In the genomic region with DNA sequence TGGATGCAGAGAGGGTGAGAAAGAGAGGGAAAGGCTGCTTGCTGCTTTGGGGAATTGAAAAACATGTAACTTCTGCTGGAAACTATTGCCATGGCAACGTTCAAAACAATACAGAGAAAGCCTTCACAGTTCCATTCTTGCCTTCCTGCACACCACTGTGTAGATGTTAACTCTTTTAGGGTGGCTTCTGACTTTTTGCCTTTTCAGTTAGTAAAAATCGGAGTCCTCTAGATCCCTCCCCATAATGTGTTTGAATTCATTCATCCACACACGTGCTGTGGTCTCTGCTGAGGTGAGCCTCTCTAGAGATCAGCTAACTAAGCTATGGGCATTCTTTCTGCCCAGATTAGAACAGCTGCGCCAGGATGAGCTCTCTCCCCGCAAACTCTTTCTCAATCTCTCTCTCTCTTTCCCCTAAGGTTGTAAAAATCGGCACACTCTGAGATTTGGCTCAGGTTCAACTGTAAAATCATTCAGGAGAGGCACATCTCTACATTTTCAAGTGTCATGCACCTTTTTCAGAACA, we compare ENCODE assay signal across 12 cellular contexts.
DNase-seq lines count a peak whose midpoint lies in the region; ATAC-seq and TF ChIP-seq lines count a peak whose summit lies in the region.
"Had no signal": no experiment of that assay in that cellular context is flagged by ENCODE, and none has a peak within 500 bp of the region (broad histone marks: within the 10 kb centered on the region; RNA-seq: fewer than 3 reads in every experiment).

No MANE protein-coding gene starts in this region.

- H3K4me3 ChIP-seq in left ventricle myocardium inferior = no peak overlapping the region
- H3K4me3 ChIP-seq: sigmoid colon had no signal

- H3K9me3 ChIP-seq in left ventricle myocardium inferior (replicated peaks) = no peaks in the 10 kb centered on the region
- H3K9me3 ChIP-seq: sigmoid colon had no signal

- H3K27ac ChIP-seq in left ventricle myocardium inferior (replicated peaks) = no peak overlapping the region
- H3K27ac ChIP-seq: foreskin keratinocyte had no signal

- H3K4me1 ChIP-seq in left ventricle myocardium inferior = no peaks in the 10 kb centered on the region
- H3K4me1 ChIP-seq: foreskin keratinocyte had no signal

- TF ChIP-seq CTCF in left ventricle myocardium inferior (IDR thresholded peaks at IDR 0.05; ENCODE audit: borderline replicate concordance) (no peak), GM13977 (IDR thresholded peaks at IDR 0.05; ENCODE audit: extremely low read depth, insufficient read depth, missing control alignments) (no peak)

- H3K27me3 ChIP-seq in left ventricle myocardium inferior (ENCODE audit: low read depth) = no peaks in the 10 kb centered on the region
- H3K27me3 ChIP-seq: foreskin keratinocyte had no signal

- no peaks in the 10 kb centered on the region for H3K36me3 ChIP-seq in left ventricle myocardium inferior
- H3K36me3 ChIP-seq: sigmoid colon had no signal

- in situ Hi-C loops in GM13977 (cut with MboI; ENCODE audit: low pct_unique_long_range_greater_than_20kb, low sequenced_read_pairs, unreplicated experiment) = no loop called here

- intact Hi-C loops in Right ventricle myocardium superior (cut with DNase I) = no loop called here
- intact Hi-C loops in left ventricle myocardium inferior (cut with micrococcal nuclease) = no loop called here

- ATAC-seq in Right ventricle myocardium superior (ENCODE audit: poor library complexity) (peak; percentile 82), HG03439 (IDR thresholded peaks at IDR 0.05; ENCODE audit: unreplicated experiment) (no peak)
- ATAC-seq: foreskin keratinocyte had no signal

- DNase-seq in Right ventricle myocardium superior (no peak), left ventricle myocardium inferior (no peak), RPMI8226 (peak; percentile 15), islet precursor cell (peak; percentile 52), SKM-1 treated with dmso at 0.1 percent for 144 hours (lab: John Stamatoyannopoulos, UW; ENCODE audit: unreplicated experiment) (no peak), SHP77 (lab: John Stamatoyannopoulos, UW) (no peak), GM13977 (ENCODE audit: low spot score) (no peak)
- DNase-seq: cortex of kidney, foreskin keratinocyte, GDM1, sigmoid colon had no signal

Comparison
In these comparisons a context has a peak if more than half of its experiments do, and no peak if none do; other contexts are left out.
1. DNase-seq: peak in RPMI8226 (single experiment) and islet precursor cell (single experiment); none in Right ventricle myocardium superior (single experiment), left ventricle myocardium inferior (single experiment), SKM-1 treated with dmso at 0.1 percent for 144 hours (single experiment), SHP77 (0 of 2) and GM13977 (single experiment).